In genomic region chr5:6510132-6510531, GRCh38 we compare ENCODE assay signal across 29 cellular contexts.
DNase-seq lines count a peak whose midpoint lies in the region; ATAC-seq, FAIRE-seq and TF ChIP-seq lines count a peak whose summit lies in the region.
"Had no signal": no experiment of that assay in that cellular context is flagged by ENCODE, and none has a peak within 500 bp of the region (broad histone marks: within the 10 kb centered on the region; RNA-seq: fewer than 3 reads in every experiment).

No MANE protein-coding gene starts in this region.

- no peak overlapping the region for H3K23ac ChIP-seq in H1 (ENCODE audit: insufficient read length)

- no peaks in the 10 kb centered on the region for H3K23me2 ChIP-seq in H1 (ENCODE audit: low read depth, low read length)

- H3K4me2 ChIP-seq in H1 (ENCODE audit: insufficient read depth in 1 of 2, low read depth in 2 of 2, low read length in 2 of 2) = no peak overlapping the region
- H3K4me2 ChIP-seq: A549 had no signal

- H3K9me3 ChIP-seq in heart left ventricle (no peaks in the 10 kb centered on the region), H1 (ENCODE audit: insufficient read depth in 2 of 2, low read depth in 1 of 2, low read length in 1 of 2) (no peaks in the 10 kb centered on the region)
- H3K9me3 ChIP-seq: A549, colonic mucosa, gastroesophageal sphincter had no signal

- no peak overlapping the region for H3K4ac ChIP-seq in H1 (replicated peaks; ENCODE audit: insufficient read length, low read depth, low read length)

- CTCF ChIA-PET in H1 (lab: Charles Lee; ENCODE audit: partially characterized antibody) = interaction anchor here (0.9 kb wide), 1 partner anchor 46 kb away, joined by 3 read pairs; no protein-coding TSS in a partner anchor

- H3K14ac ChIP-seq in H1 (ENCODE audit: insufficient read length) = no peak overlapping the region

- H3K18ac ChIP-seq in H1 (ENCODE audit: extremely low read depth, low read length) = no peak overlapping the region

- no peak overlapping the region for H2BK120ac ChIP-seq in H1 (replicated peaks; ENCODE audit: low read depth, low read length)

- H3K4me3 Mint-ChIP-seq in naive thymus-derived CD8-positive, alpha-beta T cell = no peak overlapping the region
- H3K4me3 Mint-ChIP-seq: activated CD4-positive, alpha-beta T cell treated with anti-CD3 and anti-CD28 coated beads, Interleukin-2, amount 10 ng/mL, durations not matched to agents 24 days and 14 days; activated naive CD8-positive, alpha-beta T cell treated with anti-CD3 and anti-CD28 coated beads, Interleukin-2, amount 50 U/mL, for 24 hours; activated T-cell treated with anti-CD3 and anti-CD28 coated beads, Interleukin-2, amount 50 U/mL, for 24 hours; CD4-positive, alpha-beta memory T cell; natural killer cell treated with Interleukin-12 subunit alpha and Interleukin-12 subunit beta and Interleukin-15 and Interleukin-18, amount 100 ng/mL, for 72 hours; stimulated activated memory B cell treated with anti-CD40 and anti-IgM and Interleukin-4, amounts not matched to agents 10 μg/mL and 1 μg/mL and 100 μg/mL, for 72 hours; type B pancreatic cell had no signal

- no peak overlapping the region for H3K9ac ChIP-seq in H1 (replicated peaks in 1 of 4; ENCODE audit: extremely low read depth in 1 of 4, low read depth in 3 of 4, low read length in 3 of 4)

- no peak overlapping the region for H4K5ac ChIP-seq in H1 (ENCODE audit: insufficient read length, low read depth, low read length)

- no peak for TF ChIP-seq EP300 in H1 (IDR thresholded peaks at IDR 0.05; ENCODE audit: borderline replicate concordance in 1 of 2, low read depth in 2 of 2, low read length in 2 of 2)

- 0 out of 2 replicates have a peak overlapping the region, but pooled peaks have one; percentile 32 for H2AFZ ChIP-seq in H1 (ENCODE audit: low read length)

- POLR2A ChIA-PET in H1 (lab: Charles Lee; ENCODE audit: partially characterized antibody) = no interaction called here
- POLR2A ChIA-PET in naive thymus-derived CD8-positive, alpha-beta T cell (lab: Charles Lee) = no interaction called here

- peaks cover 7 to 44% (median 11%) of the 10 kb centered on the region in 5 donors for H3K27me3 Mint-ChIP-seq in naive thymus-derived CD8-positive, alpha-beta T cell

- WGBS in heart left ventricle, 4 donors = 45 to 54% (median 48%) methylated on average over 2 of the region's 2 CpGs
- WGBS in H1 (ENCODE audit: extremely low coverage in 1 of 2, insufficient coverage in 1 of 2, insufficient read length in 1 of 2, insufficient replicate concordance in 2 of 2, low coverage in 1 of 2, low lambda C conversion rate in 2 of 2, missing lambda C conversion rate in 1 of 2), 2 experiments = 68% methylated on average over 2 of the region's 2 CpGs; no CpG with 5 or more reads in 1 of the 2 experiments

- no peaks in the 10 kb centered on the region for H3K36me3 ChIP-seq in heart left ventricle
- no peaks in the 10 kb centered on the region for H3K36me3 ChIP-seq in H1 (ENCODE audit: control insufficient read depth in 2 of 4, insufficient read depth in 4 of 4, low read length in 3 of 4)
- H3K36me3 ChIP-seq: colonic mucosa, gastroesophageal sphincter had no signal

- FAIRE-seq in H1 (lab: Jason Lieb, UNC) = no peak
- FAIRE-seq: A549, GM12878 had no signal

- intact Hi-C loops in heart left ventricle (cut with DNase I) = loop anchor here in 2 of 10 donors (5.0 to 10.0 kb wide), 2 partner anchors 58 to 135 kb away; partner anchors contain the start of gene MED10 (in 1 of the 2)
- intact Hi-C loops in left cardiac atrium (cut with DNase I) = no loop called here

- H3K9me3 Mint-ChIP-seq in naive thymus-derived CD8-positive, alpha-beta T cell = no peaks in the 10 kb centered on the region
- H3K9me3 Mint-ChIP-seq: activated CD4-positive, alpha-beta T cell treated with anti-CD3 and anti-CD28 coated beads, Interleukin-2, amount 10 ng/mL, durations not matched to agents 24 days and 14 days; activated naive CD8-positive, alpha-beta T cell treated with anti-CD3 and anti-CD28 coated beads, Interleukin-2, amount 50 U/mL, for 24 hours; activated T-cell treated with anti-CD3 and anti-CD28 coated beads, Interleukin-2, amount 50 U/mL, for 24 hours; natural killer cell treated with Interleukin-12 subunit alpha and Interleukin-12 subunit beta and Interleukin-15 and Interleukin-18, amount 100 ng/mL, for 72 hours; stimulated activated memory B cell treated with anti-CD40 and anti-IgM and Interleukin-4, amounts not matched to agents 10 μg/mL and 1 μg/mL and 100 μg/mL, for 72 hours had no signal

- H2BK5ac ChIP-seq in H1 (ENCODE audit: low read depth, low read length) = no peak overlapping the region

- H3K27me3 ChIP-seq in heart left ventricle (no peaks in the 10 kb centered on the region), H1 (replicated peaks in 1 of 4; ENCODE audit: control insufficient read depth in 3 of 4, extremely low read depth in 1 of 4, insufficient read depth in 3 of 4, low read length in 3 of 4) (no peaks in the 10 kb centered on the region)
- H3K27me3 ChIP-seq: colonic mucosa, gastroesophageal sphincter had no signal

- no peak overlapping the region for H3K56ac ChIP-seq in H1 (replicated peaks; ENCODE audit: insufficient read length, low read depth, low read length)

- TF ChIP-seq CTCF in heart left ventricle (IDR thresholded peaks at IDR 0.05) (no peak), H1 (IDR thresholded peaks at IDR 0.05; ENCODE audit: control extremely low read depth in 1 of 3, insufficient read depth in 1 of 3, low read depth in 1 of 3, low read length in 3 of 3) (no peak)

- no peaks in the 10 kb centered on the region for H3K79me1 ChIP-seq in H1 (ENCODE audit: low read depth, low read length)

- no peak overlapping the region for H4K91ac ChIP-seq in H1 (replicated peaks; ENCODE audit: insufficient read length, low read length)

- TF ChIP-seq RAD21 in H1 (IDR thresholded peaks at IDR 0.05 in 1 of 2, conservative IDR thresholded peaks at IDR 0.05 in 1 of 2; ENCODE audit: low read depth in 2 of 2, low read length in 2 of 2) = no peak

- TF ChIP-seq POLR2A in heart left ventricle (IDR thresholded peaks at IDR 0.05) (no peak), H1 (IDR thresholded peaks at IDR 0.05; ENCODE audit: control extremely low read depth in 1 of 2, low read depth in 2 of 2, low read length in 2 of 2) (no peak)

- no peak overlapping the region for H2BK15ac ChIP-seq in H1 (ENCODE audit: low read length)

- H4K20me1 ChIP-seq in H1 (replicated peaks in 1 of 2; ENCODE audit: control insufficient read depth in 1 of 2, insufficient read depth in 2 of 2, low read length in 2 of 2) = no peaks in the 10 kb centered on the region

- H3K4me3 ChIP-seq in heart left ventricle (no peak overlapping the region), H1 (ENCODE audit: extremely low read depth in 1 of 4, insufficient read depth in 2 of 4, low read depth in 3 of 4, low read length in 4 of 4) (no peak overlapping the region)
- H3K4me3 ChIP-seq: A549, colonic mucosa, gastroesophageal sphincter, GM12878 had no signal

- H2BK20ac ChIP-seq in H1 (ENCODE audit: low read length) = no peak overlapping the region

- no peak overlapping the region for H2AK5ac ChIP-seq in H1 (ENCODE audit: low read depth, low read length)

- no peaks in the 10 kb centered on the region for H3K36me3 Mint-ChIP-seq in naive thymus-derived CD8-positive, alpha-beta T cell
- H3K36me3 Mint-ChIP-seq: CD4-positive, alpha-beta memory T cell; natural killer cell treated with Interleukin-12 subunit alpha and Interleukin-12 subunit beta and Interleukin-15 and Interleukin-18, amount 100 ng/mL, for 72 hours; stimulated activated memory B cell treated with anti-CD40 and anti-IgM and Interleukin-4, amounts not matched to agents 10 μg/mL and 1 μg/mL and 100 μg/mL, for 72 hours; type B pancreatic cell had no signal

- ATAC-seq in heart left ventricle = peak in 3 of 4 donors; percentile 58 to 81 (median 80)
- ATAC-seq in left cardiac atrium = no peak
- no peak for ATAC-seq in naive thymus-derived CD8-positive, alpha-beta T cell
- ATAC-seq: A549; activated naive CD8-positive, alpha-beta T cell treated with anti-CD3 and anti-CD28 coated beads, Interleukin-2, amount 50 U/mL, for 24 hours; gastroesophageal sphincter; GM12878; natural killer cell treated with Interleukin-12 subunit alpha and Interleukin-12 subunit beta and Interleukin-15 and Interleukin-18, amount 100 ng/mL, for 72 hours; stimulated activated memory B cell treated with anti-CD40 and anti-IgM and Interleukin-4, amounts not matched to agents 10 μg/mL and 1 μg/mL and 100 μg/mL, for 72 hours had no signal

- H4K8ac ChIP-seq in H1 (ENCODE audit: extremely low read depth, insufficient read depth, low read length) = no peak overlapping the region

- DNase-seq in heart left ventricle (no peak), left cardiac atrium (no peak), RPMI7951 (ENCODE audit: low read depth) (peak; percentile 29), H1 (ENCODE audit: low read depth in 1 of 2, low spot score in 2 of 2) (no peak), renal cortical epithelial cell (ENCODE audit: low read depth) (peak; percentile 5), KBM-7 (no peak), NK-92 (lab: John Stamatoyannopoulos, UW; ENCODE audit: unreplicated experiment) (no peak)
- DNase-seq in naive thymus-derived CD8-positive, alpha-beta T cell = no peak
- DNase-seq: activated CD4-positive, alpha-beta T cell treated with anti-CD3 and anti-CD28 coated beads, Interleukin-2, amount 10 ng/mL, durations not matched to agents 24 days and 14 days; activated gamma-delta T cell treated with Interleukin-2 at 50 U/mL for 16 hours; activated naive CD8-positive, alpha-beta T cell treated with anti-CD3 and anti-CD28 coated beads, Interleukin-2, amount 50 U/mL, for 24 hours; activated T-cell treated with anti-CD3 and anti-CD28 coated beads, Interleukin-2, amount 50 U/mL, for 24 hours; CD4-positive, alpha-beta memory T cell; colonic mucosa; effector memory CD4-positive, alpha-beta T cell; Karpas-422; NCI-H2029 treated with DMSO at 0.1 percent for 48 hours; NCI-H2227 treated with DMSO at 0.1 percent for 48 hours; NCI-H69; retina; SHP77; stimulated activated CD4-positive, alpha-beta T cell treated with anti-CD3 and anti-CD28 coated beads, Interleukin-4, amount 100 ng/mL, for 24 hours; substantia nigra had no signal

- no peak overlapping the region for H2BK12ac ChIP-seq in H1 (ENCODE audit: low read depth, low read length)

- H3K27ac Mint-ChIP-seq in naive thymus-derived CD8-positive, alpha-beta T cell = no peak overlapping the region
- H3K27ac Mint-ChIP-seq: activated CD4-positive, alpha-beta T cell treated with anti-CD3 and anti-CD28 coated beads, Interleukin-2, amount 10 ng/mL, durations not matched to agents 24 days and 14 days; activated naive CD8-positive, alpha-beta T cell treated with anti-CD3 and anti-CD28 coated beads, Interleukin-2, amount 50 U/mL, for 24 hours; activated T-cell treated with anti-CD3 and anti-CD28 coated beads, Interleukin-2, amount 50 U/mL, for 24 hours; CD4-positive, alpha-beta memory T cell; natural killer cell treated with Interleukin-12 subunit alpha and Interleukin-12 subunit beta and Interleukin-15 and Interleukin-18, amount 100 ng/mL, for 72 hours; stimulated activated memory B cell treated with anti-CD40 and anti-IgM and Interleukin-4, amounts not matched to agents 10 μg/mL and 1 μg/mL and 100 μg/mL, for 72 hours; type B pancreatic cell had no signal

- peaks cover 0 to 2% (median 0%) of the 10 kb centered on the region in 4 donors for H3K4me1 Mint-ChIP-seq in naive thymus-derived CD8-positive, alpha-beta T cell
- H3K4me1 Mint-ChIP-seq: activated CD4-positive, alpha-beta T cell treated with anti-CD3 and anti-CD28 coated beads, Interleukin-2, amount 10 ng/mL, durations not matched to agents 24 days and 14 days; activated naive CD8-positive, alpha-beta T cell treated with anti-CD3 and anti-CD28 coated beads, Interleukin-2, amount 50 U/mL, for 24 hours; CD4-positive, alpha-beta memory T cell; stimulated activated memory B cell treated with anti-CD40 and anti-IgM and Interleukin-4, amounts not matched to agents 10 μg/mL and 1 μg/mL and 100 μg/mL, for 72 hours had no signal

- in situ Hi-C loops in KBM-7 (cut with MboI; ENCODE audit: low pct_unique_long_range_greater_than_20kb, low sequenced_read_pairs) = no loop called here

- peaks cover 0 to 6% (median 0%) of the 10 kb centered on the region in 12 donors for H3K4me1 ChIP-seq in heart left ventricle
- no peaks in the 10 kb centered on the region for H3K4me1 ChIP-seq in H1 (replicated peaks in 1 of 4; ENCODE audit: control insufficient read depth in 3 of 4, insufficient read depth in 4 of 4, low read length in 3 of 4)
- H3K4me1 ChIP-seq: colonic mucosa, gastroesophageal sphincter had no signal

- no peaks in the 10 kb centered on the region for H3K79me2 ChIP-seq in H1 (ENCODE audit: control insufficient read depth in 1 of 2, insufficient read depth in 2 of 2, low read length in 2 of 2)

- H3K27ac ChIP-seq in heart left ventricle (no peak overlapping the region), H1 (ENCODE audit: low read depth, low read length) (no peak overlapping the region)
- H3K27ac ChIP-seq: A549, colonic mucosa, gastroesophageal sphincter had no signal

Comparison
In these comparisons a context has a peak if more than half of its experiments do, and no peak if none do; other contexts are left out.
1. ATAC-seq: peak in heart left ventricle (3 of 4); none in left cardiac atrium (0 of 2) and naive thymus-derived CD8-positive, alpha-beta T cell (0 of 2).
2. DNase-seq: peak in RPMI7951 (single experiment) and renal cortical epithelial cell (single experiment); none in heart left ventricle (0 of 5), left cardiac atrium (single experiment), H1 (0 of 2), naive thymus-derived CD8-positive, alpha-beta T cell (0 of 10), KBM-7 (single experiment) and NK-92 (single experiment).